Comparison of ENCODE assay signal across 1 cellular context in genomic region chr16:30139895-30140481, GRCh38.
A peak's percentile ranks its signal among the peaks of the same experiment; 100 is the strongest.
TF ChIP-seq lines count a peak whose summit lies in the region.

No MANE protein-coding gene starts in this region.

TF ChIP-seq in HepG2, 621 proteins besides CTCF, POLR2A, EP300 and RAD21 (continued from another document and continues in another):
- peak; percentile 21; the same call in 1 of the 2 replicates for TF ChIP-seq ZNF800 (CRISPR knock-in tag; IDR thresholded peaks at IDR 0.05)
- no peak for TF ChIP-seq GZF1 (CRISPR knock-in tag; IDR thresholded peaks at IDR 0.05)
- TF ChIP-seq KLF12 (CRISPR knock-in tag; IDR thresholded peaks at IDR 0.05; ENCODE audit: borderline replicate concordance), result no peak
- no peak for TF ChIP-seq HIVEP1 (CRISPR knock-in tag; IDR thresholded peaks at IDR 0.05)
- TF ChIP-seq ZNF75D (CRISPR knock-in tag; IDR thresholded peaks at IDR 0.05; ENCODE audit: borderline replicate concordance), result no peak
- TF ChIP-seq RARA (CRISPR knock-in tag; IDR thresholded peaks at IDR 0.05), result peak; percentile 94
- no peak; the same call in 1 of the 2 replicates for TF ChIP-seq USF2 (IDR thresholded peaks at IDR 0.05; ENCODE audit: low read depth, low read length)
- TF ChIP-seq USF2 (CRISPR knock-in tag; IDR thresholded peaks at IDR 0.05; ENCODE audit: borderline replicate concordance), result 0 out of 2 replicates have a peak, but pooled peaks have one; percentile 16
- peak; percentile 80; the same call in 1 of the 2 replicates for TF ChIP-seq NFIC (IDR thresholded peaks at IDR 0.05; ENCODE audit: low read length)
- TF ChIP-seq ZNF547 (CRISPR knock-in tag; IDR thresholded peaks at IDR 0.05), result no peak
- no peak for TF ChIP-seq CSRNP1 (CRISPR knock-in tag; IDR thresholded peaks at IDR 0.05)
- TF ChIP-seq ZNF354B (CRISPR knock-in tag; IDR thresholded peaks at IDR 0.05), result no peak
- no peak for TF ChIP-seq ZBTB37 (CRISPR knock-in tag; IDR thresholded peaks at IDR 0.05)
- 0 out of 2 replicates have a peak, but pooled peaks have one; percentile 8 for TF ChIP-seq ZC3H4 (CRISPR knock-in tag; IDR thresholded peaks at IDR 0.05; ENCODE audit: borderline replicate concordance)
- TF ChIP-seq ZBTB10 (CRISPR knock-in tag; IDR thresholded peaks at IDR 0.05; ENCODE audit: borderline replicate concordance), result no peak
- no peak for TF ChIP-seq EED (CRISPR knock-in tag; IDR thresholded peaks at IDR 0.05)
- no peak; the same call in 1 of the 2 replicates for TF ChIP-seq ZNF12 (CRISPR knock-in tag; IDR thresholded peaks at IDR 0.05)
- TF ChIP-seq KDM5B (CRISPR knock-in tag; IDR thresholded peaks at IDR 0.05; ENCODE audit: borderline replicate concordance), result no peak
- TF ChIP-seq TSC22D2 (CRISPR knock-in tag; IDR thresholded peaks at IDR 0.05; ENCODE audit: borderline replicate concordance), result no peak; the same call in none of the 2 replicates
- peak; percentile 78 for TF ChIP-seq SP5 (CRISPR knock-in tag; IDR thresholded peaks at IDR 0.05; ENCODE audit: borderline replicate concordance, low read depth)
- TF ChIP-seq ARHGAP35 (CRISPR knock-in tag; IDR thresholded peaks at IDR 0.05; ENCODE audit: borderline replicate concordance), result no peak
- TF ChIP-seq ZNF142 (CRISPR knock-in tag; IDR thresholded peaks at IDR 0.05), result no peak
- TF ChIP-seq FOXK1 (CRISPR knock-in tag; IDR thresholded peaks at IDR 0.05; ENCODE audit: borderline replicate concordance, low read depth), result peak; percentile 99
- no peak for TF ChIP-seq ZNF598 (CRISPR knock-in tag; IDR thresholded peaks at IDR 0.05; ENCODE audit: borderline replicate concordance)
- peak; percentile 85 for TF ChIP-seq RERE (CRISPR knock-in tag; IDR thresholded peaks at IDR 0.05; ENCODE audit: low read depth)
- TF ChIP-seq TOPORS (CRISPR knock-in tag; IDR thresholded peaks at IDR 0.05), result no peak
- TF ChIP-seq HOXA3 (CRISPR knock-in tag; IDR thresholded peaks at IDR 0.05), result peak; percentile 87; the same call in 1 of the 2 replicates
- no peak for TF ChIP-seq RARG (CRISPR knock-in tag; IDR thresholded peaks at IDR 0.05; ENCODE audit: low read depth)
- peak; percentile 78; the same call in 1 of the 2 replicates for TF ChIP-seq ETV6 (CRISPR knock-in tag; conservative IDR thresholded peaks at IDR 0.05)
- TF ChIP-seq ZMAT5 (CRISPR knock-in tag; IDR thresholded peaks at IDR 0.05; ENCODE audit: borderline replicate concordance, low read depth), result no peak
- TF ChIP-seq FOXP1 (IDR thresholded peaks at IDR 0.05), result peak; percentile 98
- TF ChIP-seq FOXP1 (CRISPR knock-in tag; IDR thresholded peaks at IDR 0.05), result peak; percentile 99
- no peak for TF ChIP-seq ZNF10 (CRISPR knock-in tag; IDR thresholded peaks at IDR 0.05; ENCODE audit: borderline replicate concordance, low read depth)
- TF ChIP-seq ZNF136 (CRISPR knock-in tag; IDR thresholded peaks at IDR 0.05; ENCODE audit: low read depth), result no peak
